In genomic region chr6:92893741-92894140, GRCh38 we compare ENCODE assay signal across 29 cellular contexts.
"Had no signal": no experiment of that assay in that cellular context is flagged by ENCODE, and none has a peak within 500 bp of the region (broad histone marks: within the 10 kb centered on the region; RNA-seq: fewer than 3 reads in every experiment).

No MANE protein-coding gene starts in this region.

- ATAC-seq: natural killer cell; psoas muscle; right cardiac atrium; right lobe of liver; stimulated activated effector memory CD8-positive, alpha-beta T cell treated with anti-CD3 and anti-CD28 coated beads, Interleukin-12 subunit alpha, Interleukin-12 subunit beta, amount 100 ng/mL, for 72 hours; stimulated activated naive B cell treated with anti-CD40 and anti-IgM and Interleukin-4, amounts not matched to agents 10 μg/mL and 1 μg/mL and 100 μg/mL, for 72 hours had no signal

- H3K27ac ChIP-seq: neural progenitor cell, ovary, parathyroid adenoma, psoas muscle, right lobe of liver, sigmoid colon, spleen, stomach, thoracic aorta, thyroid gland, tibial nerve, upper lobe of left lung, vagina had no signal

- H3K9me3 Mint-ChIP-seq: neural progenitor cell had no signal

- H3K36me3 ChIP-seq: neural progenitor cell, ovary, right lobe of liver, sigmoid colon, spleen, stomach, thoracic aorta, thyroid gland, tibial nerve, upper lobe of left lung, vagina had no signal

- DNase-seq: natural killer cell; occipital lobe; ovary; posterior cingulate gyrus; psoas muscle; right cardiac atrium; right lobe of liver; sigmoid colon; small intestine; spleen; stimulated activated CD4-positive, alpha-beta T cell treated with anti-CD3 and anti-CD28 coated beads, Interleukin-12 subunit alpha, Interleukin-12 subunit beta, amount 100 ng/mL, for 4 hours; stimulated activated CD4-positive, alpha-beta T cell treated with anti-CD3 and anti-CD28 coated beads, Interleukin-1b, Interleukin-23, amount 100 ng/mL, for 48 hours; stimulated activated CD4-positive, alpha-beta T cell treated with anti-CD3 and anti-CD28 coated beads, Interleukin-4, amount 100 ng/mL, for 1 hour; stimulated activated CD4-positive, alpha-beta T cell treated with anti-CD3 and anti-CD28 coated beads, Interleukin-4, amount 100 ng/mL, for 4 hours; stimulated activated naive B cell treated with anti-CD40 and anti-IgM and Interleukin-4, amounts not matched to agents 10 μg/mL and 1 μg/mL and 100 μg/mL, for 72 hours; stimulated activated naive CD4-positive, alpha-beta T cell treated with Interleukin-2 at 50 U/mL for 16 hours; stomach; thyroid gland; trophoblast cell; upper lobe of left lung had no signal

- H3K9ac ChIP-seq: neural progenitor cell, parathyroid adenoma had no signal

- H3K4me3 Mint-ChIP-seq: natural killer cell; nephron; neural progenitor cell; stimulated activated effector memory CD8-positive, alpha-beta T cell treated with anti-CD3 and anti-CD28 coated beads, Interleukin-12 subunit alpha, Interleukin-12 subunit beta, amount 100 ng/mL, for 72 hours; stimulated activated naive B cell treated with anti-CD40 and anti-IgM and Interleukin-4, amounts not matched to agents 10 μg/mL and 1 μg/mL and 100 μg/mL, for 72 hours; stimulated activated naive CD8-positive, alpha-beta T cell treated with anti-CD3 and anti-CD28 coated beads, Interleukin-15, Interleukin-2, amounts not matched to agents 100 ng/mL and 50 ng/mL, for 24 hours had no signal

- H3K27me3 ChIP-seq: neural progenitor cell, ovary, right lobe of liver, sigmoid colon, spleen, stomach, thyroid gland, tibial nerve, upper lobe of left lung, vagina had no signal

- H3K4me3 ChIP-seq: neural progenitor cell, ovary, psoas muscle, right lobe of liver, sigmoid colon, spleen, stomach, thoracic aorta, thyroid gland, tibial nerve, upper lobe of left lung, vagina had no signal

- H3K4me1 ChIP-seq: neural progenitor cell, parathyroid adenoma, psoas muscle, right lobe of liver, spleen, stomach, thyroid gland, tibial nerve, upper lobe of left lung, vagina had no signal

- H2AFZ ChIP-seq: neural progenitor cell, parathyroid adenoma had no signal

- H3K9me3 ChIP-seq: ovary, right lobe of liver, thoracic aorta, thyroid gland, vagina had no signal

- H3K27ac Mint-ChIP-seq: natural killer cell; nephron; neural progenitor cell; progenitor cell of endocrine pancreas; stimulated activated effector memory CD8-positive, alpha-beta T cell treated with anti-CD3 and anti-CD28 coated beads, Interleukin-12 subunit alpha, Interleukin-12 subunit beta, amount 100 ng/mL, for 72 hours; stimulated activated naive B cell treated with anti-CD40 and anti-IgM and Interleukin-4, amounts not matched to agents 10 μg/mL and 1 μg/mL and 100 μg/mL, for 72 hours; stimulated activated naive CD8-positive, alpha-beta T cell treated with anti-CD3 and anti-CD28 coated beads, Interleukin-15, Interleukin-2, amounts not matched to agents 100 ng/mL and 50 ng/mL, for 24 hours had no signal

- H3K79me2 ChIP-seq: parathyroid adenoma had no signal

- H3K4me1 Mint-ChIP-seq: natural killer cell; nephron; neural progenitor cell; stimulated activated effector memory CD8-positive, alpha-beta T cell treated with anti-CD3 and anti-CD28 coated beads, Interleukin-12 subunit alpha, Interleukin-12 subunit beta, amount 100 ng/mL, for 72 hours; stimulated activated naive B cell treated with anti-CD40 and anti-IgM and Interleukin-4, amounts not matched to agents 10 μg/mL and 1 μg/mL and 100 μg/mL, for 72 hours had no signal

- H3K4me2 ChIP-seq: neural progenitor cell had no signal

- H3K36me3 Mint-ChIP-seq: natural killer cell; neural progenitor cell; stimulated activated effector memory CD8-positive, alpha-beta T cell treated with anti-CD3 and anti-CD28 coated beads, Interleukin-12 subunit alpha, Interleukin-12 subunit beta, amount 100 ng/mL, for 72 hours; stimulated activated naive B cell treated with anti-CD40 and anti-IgM and Interleukin-4, amounts not matched to agents 10 μg/mL and 1 μg/mL and 100 μg/mL, for 72 hours had no signal

- H3K27me3 Mint-ChIP-seq: progenitor cell of endocrine pancreas; stimulated activated naive B cell treated with anti-CD40 and anti-IgM and Interleukin-4, amounts not matched to agents 10 μg/mL and 1 μg/mL and 100 μg/mL, for 72 hours; stimulated activated naive CD8-positive, alpha-beta T cell treated with anti-CD3 and anti-CD28 coated beads, Interleukin-15, Interleukin-2, amounts not matched to agents 100 ng/mL and 50 ng/mL, for 24 hours had no signal
